In the genomic region with DNA sequence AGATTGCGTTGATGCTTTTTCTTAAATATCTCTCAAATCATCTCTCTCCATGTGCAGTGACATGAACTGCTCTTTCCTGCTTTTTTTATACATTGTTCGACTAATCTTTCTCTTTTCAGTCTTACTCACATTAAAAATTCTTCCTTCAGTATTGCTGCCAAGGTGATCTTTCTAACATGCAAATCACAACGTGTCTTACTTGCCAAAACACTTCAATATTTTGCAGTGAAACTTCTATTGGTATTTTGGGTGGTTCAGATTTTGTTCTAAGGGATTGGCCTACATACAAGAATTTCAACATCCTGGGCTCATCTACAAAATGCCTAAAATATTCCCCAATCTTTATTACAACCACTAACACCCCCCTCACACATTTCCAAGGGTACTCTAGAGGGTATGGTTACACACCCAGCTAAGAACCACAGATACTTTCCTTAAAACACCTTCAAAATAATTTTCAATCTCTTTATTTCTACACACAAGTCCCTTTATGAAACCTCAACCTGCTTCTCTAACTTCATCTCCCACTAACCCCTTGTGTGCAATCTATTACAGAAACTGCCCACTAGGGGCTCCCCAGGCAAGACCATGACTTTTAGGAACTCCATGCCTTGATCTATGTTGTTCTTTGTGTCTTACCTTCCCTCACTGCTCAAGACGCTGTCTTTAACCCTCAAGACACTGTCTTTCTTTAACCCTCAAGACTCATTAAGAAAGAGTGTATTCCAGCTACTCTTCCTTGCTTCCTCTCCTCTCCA, we compare ENCODE assay signal across 8 cellular contexts. TPM values are rescaled to one million over a fixed set of nuclear protein-coding genes. Genes with fewer than 3 reads are reported as not detected.
DNase-seq lines count a peak whose midpoint lies in the region; ATAC-seq and TF ChIP-seq lines count a peak whose summit lies in the region.

No MANE protein-coding gene starts in this region.

- ATAC-seq in GM18870 (IDR thresholded peaks at IDR 0.05; ENCODE audit: unreplicated experiment) (peak; percentile 75), HG03135 (IDR thresholded peaks at IDR 0.05; ENCODE audit: unreplicated experiment) (peak; percentile 80), sciatic nerve (peak; percentile 48)

- TF ChIP-seq CTCF in astrocyte of the cerebellum (IDR thresholded peaks at IDR 0.05; ENCODE audit: low read depth, low read length, missing control alignments) = peak; percentile 56

- no peak overlapping the region for H3K4me3 ChIP-seq in astrocyte of the cerebellum (ENCODE audit: low read depth, low read length)

- in situ Hi-C loops in astrocyte of the cerebellum (cut with HindIII; ENCODE audit: low sequenced_read_pairs) = no loop called here

- DNase-seq in astrocyte of the cerebellum (ENCODE audit: low read depth) = no peak
- DNase-seq in sciatic nerve (ENCODE audit: low spot score) = no peak
- no peak for DNase-seq in NCI-H1092 treated with DMSO at 0.1 percent for 48 hours (lab: John Stamatoyannopoulos, UW)
- DNase-seq in SW 1271 (lab: John Stamatoyannopoulos, UW) = no peak
- DNase-seq in NCI-H1436 (lab: John Stamatoyannopoulos, UW) = no peak
- no peak for DNase-seq in activated CD4-positive, alpha-beta T cell treated with anti-CD3 and anti-CD28 coated beads, Interleukin-2, amount 50 U/mL, for 48 hours

- intact Hi-C loops in sciatic nerve (cut with DNase I) = no loop called here

RNA-seq across cellular contexts. Expression of a gene that starts 50.9 kb away (rescaled TPM):
- total RNA-seq in sciatic nerve = 191 TPM
